1 cellular context compared by ENCODE assay signal in genomic region chr3:187077085-187077484, GRCh38.
TF ChIP-seq lines count a peak whose summit lies in the region.

No MANE protein-coding gene starts in this region.

TF ChIP-seq in GM23338, 12 proteins besides CTCF, POLR2A, EP300 and RAD21 (continued from another document):
- TF ChIP-seq ZNF462 (CRISPR knock-in tag; IDR thresholded peaks at IDR 0.05) (no peak), NANOG (IDR thresholded peaks at IDR 0.05; ENCODE audit: borderline replicate concordance) (no peak), REST (IDR thresholded peaks at IDR 0.05; ENCODE audit: unreplicated experiment) (no peak), POLR2AphosphoS5 (IDR thresholded peaks at IDR 0.05; ENCODE audit: low read depth) (no peak), ZNF331 (CRISPR knock-in tag; IDR thresholded peaks at IDR 0.05; ENCODE audit: low read depth) (no peak), JUNB (IDR thresholded peaks at IDR 0.05; ENCODE audit: unreplicated experiment) (no peak)
